Comparison of ENCODE assay signal across 1 cellular context in the genomic region with DNA sequence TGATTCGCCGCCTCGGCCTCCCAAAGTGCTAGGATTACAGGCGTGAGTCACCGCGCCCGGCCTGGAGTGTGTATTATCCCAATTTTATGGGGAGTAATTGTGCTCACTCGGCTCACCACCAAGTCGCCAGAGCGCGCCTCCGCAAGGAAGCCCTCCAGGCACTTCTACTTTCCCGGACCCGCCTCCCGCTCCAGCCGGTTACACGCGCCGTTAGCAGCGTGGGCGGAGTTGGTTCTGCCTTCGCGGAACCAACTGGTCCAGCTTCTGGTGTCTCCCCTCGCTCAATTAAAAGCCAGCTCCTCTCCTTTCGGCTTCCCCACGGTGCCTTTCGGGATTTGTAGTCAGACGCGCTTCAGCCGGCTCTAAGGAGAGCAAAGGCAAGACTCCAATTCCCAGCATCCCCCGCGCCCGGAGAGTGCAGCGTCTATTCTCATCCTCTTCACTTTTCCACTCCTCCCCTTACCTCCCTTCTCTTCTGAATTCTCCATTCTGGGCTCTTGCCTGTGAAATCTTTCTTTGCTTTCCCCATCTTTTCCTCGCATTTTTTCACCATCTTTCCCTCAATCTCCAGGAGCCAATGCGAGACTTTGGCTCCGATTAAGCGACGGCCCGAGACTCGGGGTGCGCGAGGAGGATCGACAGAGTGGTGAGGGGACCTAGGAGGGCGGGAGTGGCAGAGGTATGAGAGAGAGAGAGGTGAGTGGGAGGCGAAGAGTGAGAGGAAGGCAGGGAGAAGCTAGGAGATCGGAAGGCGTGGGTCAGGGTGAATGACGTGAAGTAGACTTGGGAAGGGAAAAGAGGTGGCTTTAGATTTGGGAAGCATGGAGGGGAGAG.
A peak's percentile ranks its signal among the peaks of the same experiment; 100 is the strongest.
TF ChIP-seq lines count a peak whose summit lies in the region.

Gene GTF2H4, plus strand, starts transcription at position 450 of the 834 bp plus-strand sequence.

TF ChIP-seq in HepG2, 621 proteins besides CTCF, POLR2A, EP300 and RAD21 (continued from another document and continues in another):
- TF ChIP-seq ARNTL (CRISPR knock-in tag; IDR thresholded peaks at IDR 0.05) (0 out of 2 replicates have a peak, but pooled peaks have one; percentile 62), ZNF276 (CRISPR knock-in tag; IDR thresholded peaks at IDR 0.05; ENCODE audit: low read depth) (peak; percentile 90; the same call in 1 of the 2 replicates), NFIB (CRISPR knock-in tag; IDR thresholded peaks at IDR 0.05; ENCODE audit: borderline replicate concordance) (peak; percentile 28; the same call in 1 of the 2 replicates), SOX13 (IDR thresholded peaks at IDR 0.05) (peak; percentile 73; the same call in 1 of the 2 replicates), SOX13 (CRISPR knock-in tag; conservative IDR thresholded peaks at IDR 0.05 in 1 of 2, IDR thresholded peaks at IDR 0.05 in 1 of 2) (peak in 1 of 2 experiments; percentile 52; a peak in 2 of 4 replicates), ZNF431 (CRISPR knock-in tag; IDR thresholded peaks at IDR 0.05; ENCODE audit: borderline replicate concordance, low read depth) (no peak), MXD3 (CRISPR knock-in tag; IDR thresholded peaks at IDR 0.05) (peak; percentile 81), ELF1 (CRISPR knock-in tag; IDR thresholded peaks at IDR 0.05) (peak; percentile 72), ZNF282 (IDR thresholded peaks at IDR 0.05; ENCODE audit: partially characterized antibody) (no peak), SOX6 (IDR thresholded peaks at IDR 0.05) (no peak), SOX6 (CRISPR knock-in tag; IDR thresholded peaks at IDR 0.05) (peak; percentile 53), DNMT1 (CRISPR knock-in tag; IDR thresholded peaks at IDR 0.05) (no peak), ELF4 (CRISPR knock-in tag; IDR thresholded peaks at IDR 0.05; ENCODE audit: borderline replicate concordance) (peak; percentile 76), TCF7L2 (IDR thresholded peaks at IDR 0.05; ENCODE audit: low read depth, low read length) (no peak), ZNF230 (CRISPR knock-in tag; IDR thresholded peaks at IDR 0.05) (peak; percentile 93; the same call in 1 of the 2 replicates), KLF12 (CRISPR knock-in tag; IDR thresholded peaks at IDR 0.05; ENCODE audit: borderline replicate concordance) (no peak), HOXA9 (CRISPR knock-in tag; IDR thresholded peaks at IDR 0.05; ENCODE audit: borderline replicate concordance) (no peak), GATAD2A (CRISPR knock-in tag; IDR thresholded peaks at IDR 0.05) (peak; percentile 62; the same call in 1 of the 2 replicates), CENPT (CRISPR knock-in tag; IDR thresholded peaks at IDR 0.05; ENCODE audit: low read depth) (no peak), HOXD1 (CRISPR knock-in tag; IDR thresholded peaks at IDR 0.05) (peak; percentile 63; the same call in 1 of the 2 replicates), TAF1 (CRISPR knock-in tag; IDR thresholded peaks at IDR 0.05) (peak; percentile 60), PHB2 (IDR thresholded peaks at IDR 0.05; ENCODE audit: partially characterized antibody) (no peak), MXD1 (CRISPR knock-in tag; IDR thresholded peaks at IDR 0.05) (no peak), SNAPC2 (CRISPR knock-in tag; IDR thresholded peaks at IDR 0.05) (peak; percentile 86; the same call in 1 of the 2 replicates), ZNF609 (CRISPR knock-in tag; IDR thresholded peaks at IDR 0.05; ENCODE audit: borderline replicate concordance) (no peak; the same call in 1 of the 2 replicates), SSRP1 (CRISPR knock-in tag; IDR thresholded peaks at IDR 0.05) (peak; percentile 43; the same call in 1 of the 2 replicates), CBX2 (IDR thresholded peaks at IDR 0.05; ENCODE audit: low read depth, low read length) (no peak), CBX2 (CRISPR knock-in tag; IDR thresholded peaks at IDR 0.05; ENCODE audit: low read depth) (peak; percentile 97), NFRKB (IDR thresholded peaks at IDR 0.05) (no peak), RXRA (CRISPR knock-in tag; IDR thresholded peaks at IDR 0.05) (peak; percentile 85), POLR2AphosphoS5 (IDR thresholded peaks at IDR 0.05; ENCODE audit: low read depth, low read length) (peak; percentile 63), EZH2 (conservative IDR thresholded peaks at IDR 0.05; ENCODE audit: low read depth, low read length) (no peak), JUND (CRISPR knock-in tag; IDR thresholded peaks at IDR 0.05) (no peak; the same call in 1 of the 2 replicates), ZFP90 (CRISPR knock-in tag; IDR thresholded peaks at IDR 0.05; ENCODE audit: borderline replicate concordance) (no peak), TP53 (CRISPR knock-in tag; conservative IDR thresholded peaks at IDR 0.05) (no peak), ZFAT (CRISPR knock-in tag; conservative IDR thresholded peaks at IDR 0.05) (no peak), ZNF747 (CRISPR knock-in tag; IDR thresholded peaks at IDR 0.05; ENCODE audit: borderline replicate concordance) (peak; percentile 94; the same call in 1 of the 2 replicates)
- TF ChIP-seq, protein P1, sequence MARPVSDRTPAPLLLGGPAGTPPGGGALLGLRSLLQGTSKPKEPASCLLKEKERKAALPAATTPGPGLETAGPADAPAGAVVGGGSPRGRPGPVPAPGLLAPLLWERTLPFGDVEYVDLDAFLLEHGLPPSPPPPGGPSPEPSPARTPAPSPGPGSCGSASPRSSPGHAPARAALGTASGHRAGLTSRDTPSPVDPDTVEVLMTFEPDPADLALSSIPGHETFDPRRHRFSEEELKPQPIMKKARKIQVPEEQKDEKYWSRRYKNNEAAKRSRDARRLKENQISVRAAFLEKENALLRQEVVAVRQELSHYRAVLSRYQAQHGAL (CRISPR knock-in tag; IDR thresholded peaks at IDR 0.05; ENCODE audit: not compliant biosample characterization): no peak
- TF ChIP-seq, protein P2, sequence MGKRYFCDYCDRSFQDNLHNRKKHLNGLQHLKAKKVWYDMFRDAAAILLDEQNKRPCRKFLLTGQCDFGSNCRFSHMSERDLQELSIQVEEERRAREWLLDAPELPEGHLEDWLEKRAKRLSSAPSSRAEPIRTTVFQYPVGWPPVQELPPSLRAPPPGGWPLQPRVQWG (CRISPR knock-in tag; IDR thresholded peaks at IDR 0.05; ENCODE audit: borderline replicate concordance, low read depth): no peak
- TF ChIP-seq, protein P3, sequence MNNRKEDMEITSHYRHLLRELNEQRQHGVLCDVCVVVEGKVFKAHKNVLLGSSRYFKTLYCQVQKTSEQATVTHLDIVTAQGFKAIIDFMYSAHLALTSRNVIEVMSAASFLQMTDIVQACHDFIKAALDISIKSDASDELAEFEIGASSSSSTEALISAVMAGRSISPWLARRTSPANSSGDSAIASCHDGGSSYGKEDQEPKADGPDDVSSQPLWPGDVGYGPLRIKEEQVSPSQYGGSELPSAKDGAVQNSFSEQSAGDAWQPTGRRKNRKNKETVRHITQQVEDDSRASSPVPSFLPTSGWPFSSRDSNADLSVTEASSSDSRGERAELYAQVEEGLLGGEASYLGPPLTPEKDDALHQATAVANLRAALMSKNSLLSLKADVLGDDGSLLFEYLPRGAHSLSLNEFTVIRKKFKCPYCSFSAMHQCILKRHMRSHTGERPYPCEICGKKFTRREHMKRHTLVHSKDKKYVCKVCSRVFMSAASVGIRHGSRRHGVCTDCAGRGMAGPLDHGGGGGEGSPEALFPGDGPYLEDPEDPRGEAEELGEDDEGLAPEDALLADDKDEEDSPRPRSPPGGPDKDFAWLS (CRISPR knock-in tag; IDR thresholded peaks at IDR 0.05; ENCODE audit: borderline replicate concordance): no peak
- TF ChIP-seq, protein P4, sequence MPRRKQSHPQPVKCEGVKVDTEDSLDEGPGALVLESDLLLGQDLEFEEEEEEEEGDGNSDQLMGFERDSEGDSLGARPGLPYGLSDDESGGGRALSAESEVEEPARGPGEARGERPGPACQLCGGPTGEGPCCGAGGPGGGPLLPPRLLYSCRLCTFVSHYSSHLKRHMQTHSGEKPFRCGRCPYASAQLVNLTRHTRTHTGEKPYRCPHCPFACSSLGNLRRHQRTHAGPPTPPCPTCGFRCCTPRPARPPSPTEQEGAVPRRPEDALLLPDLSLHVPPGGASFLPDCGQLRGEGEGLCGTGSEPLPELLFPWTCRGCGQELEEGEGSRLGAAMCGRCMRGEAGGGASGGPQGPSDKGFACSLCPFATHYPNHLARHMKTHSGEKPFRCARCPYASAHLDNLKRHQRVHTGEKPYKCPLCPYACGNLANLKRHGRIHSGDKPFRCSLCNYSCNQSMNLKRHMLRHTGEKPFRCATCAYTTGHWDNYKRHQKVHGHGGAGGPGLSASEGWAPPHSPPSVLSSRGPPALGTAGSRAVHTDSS (CRISPR knock-in tag; conservative IDR thresholded peaks at IDR 0.05): no peak; the same call in 1 of the 2 replicates
- TF ChIP-seq, protein P5, sequence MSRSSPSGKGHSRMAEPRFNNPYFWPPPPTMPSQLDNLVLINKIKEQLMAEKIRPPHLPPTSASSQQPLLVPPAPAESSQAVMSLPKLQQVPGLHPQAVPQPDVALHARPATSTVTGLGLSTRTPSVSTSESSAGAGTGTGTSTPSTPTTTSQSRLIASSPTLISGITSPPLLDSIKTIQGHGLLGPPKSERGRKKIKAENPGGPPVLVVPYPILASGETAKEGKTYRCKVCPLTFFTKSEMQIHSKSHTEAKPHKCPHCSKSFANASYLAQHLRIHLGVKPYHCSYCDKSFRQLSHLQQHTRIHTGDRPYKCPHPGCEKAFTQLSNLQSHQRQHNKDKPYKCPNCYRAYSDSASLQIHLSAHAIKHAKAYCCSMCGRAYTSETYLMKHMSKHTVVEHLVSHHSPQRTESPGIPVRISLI (CRISPR knock-in tag; IDR thresholded peaks at IDR 0.05; ENCODE audit: borderline replicate concordance): peak; percentile 79
- TF ChIP-seq, protein P6, sequence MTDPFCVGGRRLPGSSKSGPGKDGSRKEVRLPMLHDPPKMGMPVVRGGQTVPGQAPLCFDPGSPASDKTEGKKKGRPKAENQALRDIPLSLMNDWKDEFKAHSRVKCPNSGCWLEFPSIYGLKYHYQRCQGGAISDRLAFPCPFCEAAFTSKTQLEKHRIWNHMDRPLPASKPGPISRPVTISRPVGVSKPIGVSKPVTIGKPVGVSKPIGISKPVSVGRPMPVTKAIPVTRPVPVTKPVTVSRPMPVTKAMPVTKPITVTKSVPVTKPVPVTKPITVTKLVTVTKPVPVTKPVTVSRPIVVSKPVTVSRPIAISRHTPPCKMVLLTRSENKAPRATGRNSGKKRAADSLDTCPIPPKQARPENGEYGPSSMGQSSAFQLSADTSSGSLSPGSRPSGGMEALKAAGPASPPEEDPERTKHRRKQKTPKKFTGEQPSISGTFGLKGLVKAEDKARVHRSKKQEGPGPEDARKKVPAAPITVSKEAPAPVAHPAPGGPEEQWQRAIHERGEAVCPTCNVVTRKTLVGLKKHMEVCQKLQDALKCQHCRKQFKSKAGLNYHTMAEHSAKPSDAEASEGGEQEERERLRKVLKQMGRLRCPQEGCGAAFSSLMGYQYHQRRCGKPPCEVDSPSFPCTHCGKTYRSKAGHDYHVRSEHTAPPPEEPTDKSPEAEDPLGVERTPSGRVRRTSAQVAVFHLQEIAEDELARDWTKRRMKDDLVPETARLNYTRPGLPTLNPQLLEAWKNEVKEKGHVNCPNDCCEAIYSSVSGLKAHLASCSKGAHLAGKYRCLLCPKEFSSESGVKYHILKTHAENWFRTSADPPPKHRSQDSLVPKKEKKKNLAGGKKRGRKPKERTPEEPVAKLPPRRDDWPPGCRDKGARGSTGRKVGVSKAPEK (CRISPR knock-in tag; IDR thresholded peaks at IDR 0.05; ENCODE audit: borderline replicate concordance): peak; percentile 91; the same call in 1 of the 2 replicates
